In genomic region chr1:234600418-234601216, GRCh38 we compare ENCODE assay signal across 8 cellular contexts. TPM values are rescaled to one million over a fixed set of nuclear protein-coding genes. Genes with fewer than 3 reads are reported as not detected.
DNase-seq lines count a peak whose midpoint lies in the region; ATAC-seq and TF ChIP-seq lines count a peak whose summit lies in the region.

No MANE protein-coding gene starts in this region.

- H3K27ac Mint-ChIP-seq in CD4-positive, alpha-beta T cell: peak overlapping the region; percentile 98

- in situ Hi-C loops in mammary epithelial cell (cut with MboI; ENCODE audit: low sequenced_read_pairs in 2 of 2): loop anchor here (10.0 to 25.0 kb wide), 3 partner anchors 124 to 474 kb away; no protein-coding TSS in a partner anchor

- dilution Hi-C loops in mammary epithelial cell (cut with HindIII; ENCODE audit: low sequenced_read_pairs): no loop called here

- peak overlapping the region; percentile 90 for H3K4me3 Mint-ChIP-seq in CD4-positive, alpha-beta T cell

- peaks cover 34% of the 10 kb centered on the region for H3K36me3 Mint-ChIP-seq in CD4-positive, alpha-beta T cell (ENCODE audit: low read depth)

- H3K27me3 Mint-ChIP-seq in CD4-positive, alpha-beta T cell: no peaks in the 10 kb centered on the region

- ATAC-seq in CD4-positive, alpha-beta T cell (ENCODE audit: poor library complexity): peak; percentile 42
- ATAC-seq in GM19397 (IDR thresholded peaks at IDR 0.05; ENCODE audit: unreplicated experiment): peak; percentile 10
- ATAC-seq in left lobe of liver: peak; percentile 12
- ATAC-seq in GM21447 (IDR thresholded peaks at IDR 0.05; ENCODE audit: unreplicated experiment): no peak

- CTCF ChIA-PET in CD4-positive, alpha-beta T cell (lab: Charles Lee): interaction anchor here (0.9 to 2.3 kb wide), 3 partner anchors 123 to 483 kb away, joined by 3 to 9 read pairs (median 3); no protein-coding TSS in a partner anchor
- CTCF ChIA-PET in mammary epithelial cell (lab: Charles Lee; ENCODE audit: low non-redundant PET): no interaction called here

- no peak for TF ChIP-seq CTCF in CD4-positive, alpha-beta T cell (IDR thresholded peaks at IDR 0.05)
- no peak for TF ChIP-seq CTCF in mammary epithelial cell (conservative IDR thresholded peaks at IDR 0.05 in 1 of 2, IDR thresholded peaks at IDR 0.05 in 1 of 2; ENCODE audit: extremely low read depth in 1 of 2, insufficient read depth in 1 of 2, low read depth in 1 of 2, low read length in 2 of 2)

- H3K27ac ChIP-seq in CD4-positive, alpha-beta T cell (ENCODE audit: low read depth, low read length): peak overlapping the region; percentile 95
- peak overlapping the region; percentile 88 for H3K27ac ChIP-seq in mammary epithelial cell (ENCODE audit: insufficient read depth, low read depth, low read length)

- H3K36me3 ChIP-seq in mammary epithelial cell (ENCODE audit: insufficient read depth, low read length): peaks cover 7% of the 10 kb centered on the region

- H3K79me2 ChIP-seq in mammary epithelial cell (ENCODE audit: insufficient read depth, low read length): peaks cover 49% of the 10 kb centered on the region

- H3K4me3 ChIP-seq in mammary epithelial cell (replicated peaks in 1 of 3; ENCODE audit: insufficient read depth in 1 of 3, low read depth in 2 of 3, low read length in 3 of 3): peak overlapping the region; percentile 32 to 55 (median 34)

- H3K27me3 ChIP-seq in CD4-positive, alpha-beta T cell (ENCODE audit: control insufficient read depth, insufficient read depth, low read length): no peaks in the 10 kb centered on the region
- H3K27me3 ChIP-seq in mammary epithelial cell (ENCODE audit: insufficient read depth, low read length): no peaks in the 10 kb centered on the region

- intact Hi-C loops in CD4-positive, alpha-beta T cell (cut with DNase I, micrococcal nuclease): loop anchor here (1.0 to 10.0 kb wide), 4 partner anchors 8 to 724 kb away; partner anchors contain the start of genes ARID4B (in 1 of the 2), COA6 (in 1 of the 2) and GGPS1 (in 1 of the 2)
- intact Hi-C loops in mammary epithelial cell (cut with micrococcal nuclease): loop anchor here (5.0 to 10.0 kb wide), 2 partner anchors 206 to 488 kb away; no protein-coding TSS in a partner anchor

- H3K4me1 ChIP-seq in mammary epithelial cell (ENCODE audit: insufficient read depth, low read length): peaks cover 42% of the 10 kb centered on the region

- no peak overlapping the region for H2AFZ ChIP-seq in mammary epithelial cell (ENCODE audit: low read depth, low read length)

- POLR2A ChIA-PET in CD4-positive, alpha-beta T cell (lab: Charles Lee): interaction anchor here (0.7 to 6.3 kb wide), 15 partner anchors 9 to 1095 kb away, joined by 3 to 291 read pairs (median 6); partner anchors contain the start of genes IRF2BP2, RBM34 and TARBP1

- 2% methylated on average over 11 of the region's 11 CpGs for WGBS in mammary epithelial cell (ENCODE audit: low coverage, missing lambda C conversion rate)

- peak overlapping the region; percentile 71 for H3K9ac ChIP-seq in mammary epithelial cell (ENCODE audit: insufficient read depth, low read length)

- H3K4me2 ChIP-seq in mammary epithelial cell (ENCODE audit: insufficient read depth, low read depth, low read length): peak overlapping the region; percentile 90

- peaks cover 3% of the 10 kb centered on the region for H4K20me1 ChIP-seq in mammary epithelial cell (ENCODE audit: insufficient read depth, low read length)

- H3K9me3 ChIP-seq in CD4-positive, alpha-beta T cell (ENCODE audit: control insufficient read depth, low read length): no peaks in the 10 kb centered on the region
- no peaks in the 10 kb centered on the region for H3K9me3 ChIP-seq in mammary epithelial cell (replicated peaks; ENCODE audit: insufficient read depth, low read length)

- H3K4me1 Mint-ChIP-seq in CD4-positive, alpha-beta T cell (ENCODE audit: low read depth): peaks cover 68% of the 10 kb centered on the region

- TSS peak; percentile 28 for BruUV-seq in mammary epithelial cell (replicated peaks; lab: Mats Ljungman, UMichigan)

- peak in 1 of 10 experiments; percentile 17 for DNase-seq in CD4-positive, alpha-beta T cell
- DNase-seq in NCI-H82 (lab: John Stamatoyannopoulos, UW) (peak; percentile 84), mammary epithelial cell (peak; percentile 35), left lobe of liver (ENCODE audit: low spot score) (peak; percentile 69), superior temporal gyrus (ENCODE audit: extremely low spot score) (peak; percentile 80), AG08396 (ENCODE audit: low spot score) (no peak)

- no peaks in the 10 kb centered on the region for H3K9me3 Mint-ChIP-seq in CD4-positive, alpha-beta T cell

RNA-seq across cellular contexts. Expression of gene IRF2BP2, which starts 9.4 kb away (rescaled TPM):
- total RNA-seq in CD4-positive, alpha-beta T cell: 100 to 1,000 TPM; 580 to 609 TPM
- total RNA-seq in mammary epithelial cell (100 to 1,000 TPM in 1 of 2 donors, 10 to 100 TPM in 1; 75.3 to 109 TPM), left lobe of liver (48.7 TPM)
- 63.4 TPM for polyA plus RNA-seq in mammary epithelial cell
- polyA minus RNA-seq in mammary epithelial cell: 33.1 TPM

Comparison
In these comparisons a context has a peak if more than half of its experiments do, and no peak if none do; other contexts are left out.
1. RNA of gene IRF2BP2, which starts 9.4 kb away (total RNA-seq): 580 to 609 TPM in CD4-positive, alpha-beta T cell; 75.3 to 109 TPM in mammary epithelial cell and 48.7 TPM in left lobe of liver (single experiment); every median in the first group is over 4 times any median in the second.